ENCODE assay signal across 8 cellular contexts in genomic region chr13:63636231-63636993, GRCh38.
DNase-seq lines count a peak whose midpoint lies in the region; ATAC-seq and TF ChIP-seq lines count a peak whose summit lies in the region.

No MANE protein-coding gene starts in this region.

- H3K4me3 Mint-ChIP-seq in endothelial cell (ENCODE audit: unreplicated experiment) = no peak overlapping the region
- H3K4me3 Mint-ChIP-seq in CD4-positive, alpha-beta T cell = no peak overlapping the region

- H3K4me3 ChIP-seq in upper lobe of right lung (peak overlapping the region; percentile 8), dorsolateral prefrontal cortex (peak overlapping the region in 18 of 59 donors; percentile 0 to 39 (median 14))

- peak; percentile 70 for ATAC-seq in GM18502 (IDR thresholded peaks at IDR 0.05; ENCODE audit: poor library complexity, unreplicated experiment)
- peak; percentile 63 for ATAC-seq in HG02642 (IDR thresholded peaks at IDR 0.05; ENCODE audit: poor library complexity, unreplicated experiment)
- no peak for ATAC-seq in upper lobe of right lung
- no peak for ATAC-seq in CD4-positive, alpha-beta T cell (ENCODE audit: poor library complexity)

- peak; percentile 40 for TF ChIP-seq CTCF in endothelial cell (IDR thresholded peaks at IDR 0.05; ENCODE audit: unreplicated experiment)
- peak; percentile 13 for TF ChIP-seq CTCF in upper lobe of right lung (IDR thresholded peaks at IDR 0.05)
- TF ChIP-seq CTCF in dorsolateral prefrontal cortex (IDR thresholded peaks at IDR 0.05 in 54 of 56, conservative IDR thresholded peaks at IDR 0.05 in 2 of 56; ENCODE audit: low read depth in 1 of 56, partially characterized antibody in 56 of 56) = peak in 1 of 56 donors; percentile 10
- TF ChIP-seq CTCF in CD4-positive, alpha-beta T cell (IDR thresholded peaks at IDR 0.05) = no peak

- intact Hi-C loops in upper lobe of right lung (cut with DNase I) (no loop called here), dorsolateral prefrontal cortex (cut with DNase I) (no loop called here)
- intact Hi-C loops in CD4-positive, alpha-beta T cell (cut with DNase I, micrococcal nuclease) = no loop called here

- no peaks in the 10 kb centered on the region for H3K9me3 Mint-ChIP-seq in endothelial cell (ENCODE audit: unreplicated experiment)
- H3K9me3 Mint-ChIP-seq in CD4-positive, alpha-beta T cell = peaks cover 3% of the 10 kb centered on the region

- no peaks in the 10 kb centered on the region for H3K27me3 Mint-ChIP-seq in endothelial cell (ENCODE audit: unreplicated experiment)
- H3K27me3 Mint-ChIP-seq in CD4-positive, alpha-beta T cell = no peaks in the 10 kb centered on the region

- H3K9me3 ChIP-seq in upper lobe of right lung = no peaks in the 10 kb centered on the region
- H3K9me3 ChIP-seq in CD4-positive, alpha-beta T cell (ENCODE audit: control insufficient read depth, low read length) = peaks cover 4% of the 10 kb centered on the region

- no peaks in the 10 kb centered on the region for H3K4me1 ChIP-seq in upper lobe of right lung

- H3K27me3 ChIP-seq in upper lobe of right lung = no peaks in the 10 kb centered on the region
- H3K27me3 ChIP-seq in dorsolateral prefrontal cortex = no peaks in the 10 kb centered on the region
- H3K27me3 ChIP-seq in CD4-positive, alpha-beta T cell (ENCODE audit: control insufficient read depth, insufficient read depth, low read length) = no peaks in the 10 kb centered on the region

- H3K4me1 Mint-ChIP-seq in endothelial cell (ENCODE audit: unreplicated experiment) = no peaks in the 10 kb centered on the region
- no peaks in the 10 kb centered on the region for H3K4me1 Mint-ChIP-seq in CD4-positive, alpha-beta T cell (ENCODE audit: low read depth)

- H3K27ac ChIP-seq in upper lobe of right lung (no peak overlapping the region), dorsolateral prefrontal cortex (no peak overlapping the region)
- no peak overlapping the region for H3K27ac ChIP-seq in CD4-positive, alpha-beta T cell (ENCODE audit: low read depth, low read length)

- H3K36me3 Mint-ChIP-seq in endothelial cell (ENCODE audit: low read depth, unreplicated experiment) = no peaks in the 10 kb centered on the region
- no peaks in the 10 kb centered on the region for H3K36me3 Mint-ChIP-seq in CD4-positive, alpha-beta T cell (ENCODE audit: low read depth)

- CTCF ChIA-PET in CD4-positive, alpha-beta T cell (lab: Charles Lee) = no interaction called here

- DNase-seq in NCI-H526 treated with DMSO at 0.1 percent for 48 hours (lab: John Stamatoyannopoulos, UW) = peak; percentile 27
- peak; percentile 5 for DNase-seq in endothelial cell (ENCODE audit: low spot score)
- DNase-seq in upper lobe of right lung = no peak
- no peak for DNase-seq in dorsolateral prefrontal cortex
- no peak for DNase-seq in CD4-positive, alpha-beta T cell
- no peak for DNase-seq in DMS 273 treated with DMSO at 0.1 percent for 48 hours (lab: John Stamatoyannopoulos, UW)

- POLR2A ChIA-PET in CD4-positive, alpha-beta T cell (lab: Charles Lee) = no interaction called here

- H3K27ac Mint-ChIP-seq in endothelial cell (ENCODE audit: unreplicated experiment) = no peak overlapping the region
- no peak overlapping the region for H3K27ac Mint-ChIP-seq in CD4-positive, alpha-beta T cell

- H3K36me3 ChIP-seq in upper lobe of right lung = no peaks in the 10 kb centered on the region

Comparison
In these comparisons a context has a peak if more than half of its experiments do, and no peak if none do; other contexts are left out.
1. ATAC-seq: peak in GM18502 (single experiment) and HG02642 (single experiment); none in upper lobe of right lung (single experiment) and CD4-positive, alpha-beta T cell (single experiment).
2. DNase-seq: peak in NCI-H526 treated with DMSO at 0.1 percent for 48 hours (single experiment) and endothelial cell (single experiment); none in upper lobe of right lung (single experiment), dorsolateral prefrontal cortex (0 of 10), CD4-positive, alpha-beta T cell (0 of 10) and DMS 273 treated with DMSO at 0.1 percent for 48 hours (single experiment).